In the genomic region with DNA sequence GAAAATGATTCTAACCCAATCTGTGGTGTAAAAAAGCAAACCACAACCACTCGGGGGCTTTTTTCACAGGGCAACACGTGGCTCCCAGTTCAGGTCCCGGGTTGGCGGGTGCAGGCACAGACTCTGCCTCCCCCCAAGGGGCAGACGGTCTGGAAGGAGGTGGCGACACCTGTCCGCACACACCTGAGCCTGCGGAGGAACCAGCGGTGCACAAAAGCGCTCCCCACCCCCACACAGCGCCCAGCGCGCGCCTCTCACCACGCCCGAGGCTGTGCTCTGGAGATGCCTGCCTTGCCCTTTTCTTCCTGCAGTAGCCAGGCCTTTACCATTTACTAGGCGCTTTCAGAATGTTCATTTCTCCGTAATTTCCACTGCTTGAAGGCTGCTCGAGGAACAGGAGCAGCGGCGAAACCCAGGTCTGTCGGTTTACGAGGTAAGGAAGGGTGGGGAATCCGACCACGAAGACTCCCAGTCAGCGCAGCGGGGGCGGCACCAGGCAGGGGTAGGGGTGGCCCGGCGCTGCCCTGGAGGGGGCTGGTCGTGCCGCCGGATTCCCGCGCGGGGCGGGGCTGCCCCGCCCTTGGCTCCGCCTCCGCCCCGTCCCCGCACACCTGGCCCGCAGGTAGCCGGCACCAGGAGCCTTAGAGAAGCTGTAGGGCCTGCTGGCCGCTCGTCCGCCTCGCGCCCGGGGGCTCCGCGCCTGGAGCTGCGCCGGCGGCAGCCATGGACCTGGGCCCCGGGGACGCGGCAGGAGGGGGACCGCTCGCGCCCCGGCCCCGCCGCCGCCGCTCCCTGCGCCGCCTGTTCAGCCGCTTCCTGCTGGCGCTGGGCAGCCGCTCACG, we compare ENCODE assay signal across 8 cellular contexts. TPM values are rescaled to one million over a fixed set of nuclear protein-coding genes. Genes with fewer than 3 reads are reported as not detected.
DNase-seq lines count a peak whose midpoint lies in the region; ATAC-seq and TF ChIP-seq lines count a peak whose summit lies in the region.

A gene with protein sequence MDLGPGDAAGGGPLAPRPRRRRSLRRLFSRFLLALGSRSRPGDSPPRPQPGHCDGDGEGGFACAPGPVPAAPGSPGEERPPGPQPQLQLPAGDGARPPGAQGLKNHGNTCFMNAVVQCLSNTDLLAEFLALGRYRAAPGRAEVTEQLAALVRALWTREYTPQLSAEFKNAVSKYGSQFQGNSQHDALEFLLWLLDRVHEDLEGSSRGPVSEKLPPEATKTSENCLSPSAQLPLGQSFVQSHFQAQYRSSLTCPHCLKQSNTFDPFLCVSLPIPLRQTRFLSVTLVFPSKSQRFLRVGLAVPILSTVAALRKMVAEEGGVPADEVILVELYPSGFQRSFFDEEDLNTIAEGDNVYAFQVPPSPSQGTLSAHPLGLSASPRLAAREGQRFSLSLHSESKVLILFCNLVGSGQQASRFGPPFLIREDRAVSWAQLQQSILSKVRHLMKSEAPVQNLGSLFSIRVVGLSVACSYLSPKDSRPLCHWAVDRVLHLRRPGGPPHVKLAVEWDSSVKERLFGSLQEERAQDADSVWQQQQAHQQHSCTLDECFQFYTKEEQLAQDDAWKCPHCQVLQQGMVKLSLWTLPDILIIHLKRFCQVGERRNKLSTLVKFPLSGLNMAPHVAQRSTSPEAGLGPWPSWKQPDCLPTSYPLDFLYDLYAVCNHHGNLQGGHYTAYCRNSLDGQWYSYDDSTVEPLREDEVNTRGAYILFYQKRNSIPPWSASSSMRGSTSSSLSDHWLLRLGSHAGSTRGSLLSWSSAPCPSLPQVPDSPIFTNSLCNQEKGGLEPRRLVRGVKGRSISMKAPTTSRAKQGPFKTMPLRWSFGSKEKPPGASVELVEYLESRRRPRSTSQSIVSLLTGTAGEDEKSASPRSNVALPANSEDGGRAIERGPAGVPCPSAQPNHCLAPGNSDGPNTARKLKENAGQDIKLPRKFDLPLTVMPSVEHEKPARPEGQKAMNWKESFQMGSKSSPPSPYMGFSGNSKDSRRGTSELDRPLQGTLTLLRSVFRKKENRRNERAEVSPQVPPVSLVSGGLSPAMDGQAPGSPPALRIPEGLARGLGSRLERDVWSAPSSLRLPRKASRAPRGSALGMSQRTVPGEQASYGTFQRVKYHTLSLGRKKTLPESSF (plus strand): TSS at position 608 of the 842 bp plus-strand sequence. CDS start 116 bp downstream, at position 724.

- no peaks in the 10 kb centered on the region for H4K20me1 ChIP-seq in HCT116 (ENCODE audit: insufficient read depth)

- H3K9ac ChIP-seq in HCT116 (ENCODE audit: low read length) (peak within 1 kb of the TSS; percentile 78), mesenchymal stem cell (ENCODE audit: low read length) (peak within 1 kb of the TSS; percentile 41)

- H3K4ac ChIP-seq in mesenchymal stem cell (ENCODE audit: low read depth in 1 of 2, low read length in 2 of 2) = peak within 1 kb of the TSS; percentile 62 to 84

- POLR2A ChIA-PET in Caco-2 (lab: Charles Lee) = no interaction called here
- POLR2A ChIA-PET in HCT116 (lab: Charles Lee) = no interaction called here

- peak within 1 kb of the TSS; percentile 81 for H2BK120ac ChIP-seq in mesenchymal stem cell (ENCODE audit: low read depth, low read length)

- DNase-seq in Caco-2 (peak; percentile 64 to 75), HCT116 (ENCODE audit: low read depth, low spot score) (peak; percentile 32), SJSA1 (ENCODE audit: low read depth in 1 of 2, low spot score in 2 of 2) (peak; percentile 51 to 68), coronary artery (ENCODE audit: low spot score) (no peak), mesenchymal stem cell (peak; percentile 50), thoracic aorta (ENCODE audit: low spot score) (no peak), sciatic nerve (ENCODE audit: low spot score) (no peak)
- no peak for DNase-seq in activated CD4-positive, CD25-positive, alpha-beta regulatory T cell treated with anti-CD3 and anti-CD28 coated beads, Interleukin-2, amount 50 U/mL, for 72 hours

- peak within 1 kb of the TSS; percentile 79 for H3K27ac Mint-ChIP-seq in Caco-2 (ENCODE audit: unreplicated experiment)

- CTCF ChIA-PET in Caco-2 (lab: Charles Lee) = interaction anchor here (0.9 kb wide), 1 partner anchor 24 kb away, joined by 3 read pairs; no protein-coding TSS in a partner anchor
- CTCF ChIA-PET in HCT116 (lab: Charles Lee) = no interaction called here

- TF ChIP-seq CTCF in Caco-2 (IDR thresholded peaks at IDR 0.05; ENCODE audit: insufficient read depth in 1 of 2, low read depth in 1 of 2, low read length in 1 of 2, severe bottlenecking in 1 of 2, unreplicated experiment in 1 of 2) = no peak
- TF ChIP-seq CTCF in HCT116 (IDR thresholded peaks at IDR 0.05 in 2 of 3, conservative IDR thresholded peaks at IDR 0.05 in 1 of 3; ENCODE audit: borderline replicate concordance in 1 of 3, insufficient read depth in 1 of 3, low read depth in 2 of 3, low read length in 2 of 3) = no peak
- TF ChIP-seq CTCF in coronary artery (IDR thresholded peaks at IDR 0.05) = no peak
- TF ChIP-seq CTCF in thoracic aorta (IDR thresholded peaks at IDR 0.05) = no peak

- peak within 1 kb of the TSS; percentile 94 for H3K27ac ChIP-seq in HCT116 (ENCODE audit: low read depth, low read length)
- H3K27ac ChIP-seq in SJSA1 = peak within 1 kb of the TSS; percentile 57
- H3K27ac ChIP-seq in coronary artery = no peak within 1 kb of the TSS
- peak within 1 kb of the TSS; percentile 86 for H3K27ac ChIP-seq in mesenchymal stem cell (ENCODE audit: low read length, poor library complexity, severe bottlenecking)
- H3K27ac ChIP-seq in thoracic aorta = no peak within 1 kb of the TSS

- H3K9me3 Mint-ChIP-seq in Caco-2 (ENCODE audit: unreplicated experiment) = no peaks in the 10 kb centered on the region

- H3K4me2 ChIP-seq in HCT116 (ENCODE audit: low read length) = peak within 1 kb of the TSS; percentile 90
- H3K4me2 ChIP-seq in mesenchymal stem cell (ENCODE audit: low read length, poor library complexity, severe bottlenecking) = peak within 1 kb of the TSS; percentile 62

- peak within 1 kb of the TSS; percentile 90 for H3K4me3 Mint-ChIP-seq in Caco-2 (ENCODE audit: unreplicated experiment)

- peak within 1 kb of the TSS; percentile 78 for H4K8ac ChIP-seq in mesenchymal stem cell (ENCODE audit: low read length)

- H3K27me3 ChIP-seq in Caco-2 (replicated peaks; ENCODE audit: control insufficient read depth, insufficient read depth, low read length) (no peaks in the 10 kb centered on the region), HCT116 (ENCODE audit: insufficient read depth, low read length) (no peaks in the 10 kb centered on the region), SJSA1 (replicated peaks) (no peaks in the 10 kb centered on the region), mesenchymal stem cell (ENCODE audit: control insufficient read depth in 1 of 2, insufficient read depth in 1 of 2, low read length in 2 of 2) (peaks cover 0 to 32% of the 10 kb centered on the region in 2 experiments), thoracic aorta (replicated peaks; ENCODE audit: insufficient read depth) (peaks cover 6% of the 10 kb centered on the region)

- BruUV-seq in Caco-2 (replicated peaks; lab: Mats Ljungman, UMichigan) (TSS peak; percentile 67), HCT116 (replicated peaks; lab: Mats Ljungman, UMichigan) (TSS peak; percentile 82)

- peaks cover 2% of the 10 kb centered on the region for H3K79me1 ChIP-seq in mesenchymal stem cell (replicated peaks; ENCODE audit: low read length, poor library complexity, severe bottlenecking)

- no peak; the same call in 1 of the 2 replicates for TF ChIP-seq RAD21 in HCT116 (IDR thresholded peaks at IDR 0.05; ENCODE audit: low read depth)

- peak within 1 kb of the TSS; percentile 52 for H4K91ac ChIP-seq in mesenchymal stem cell (ENCODE audit: low read length)

- no peak within 1 kb of the TSS for H2AK5ac ChIP-seq in mesenchymal stem cell (ENCODE audit: low read length, severe bottlenecking)

- intact Hi-C loops in Caco-2 (cut with micrococcal nuclease; ENCODE audit: unreplicated experiment) = loop anchor here (2.0 kb wide), 1 partner anchor 68 kb away; a partner anchor contains a TSS
- intact Hi-C loops in HCT116 (cut with micrococcal nuclease) = loop anchor here (1.0 to 2.0 kb wide), 2 partner anchors 31 to 68 kb away; a partner anchor contains a TSS
- intact Hi-C loops in sciatic nerve (cut with DNase I) = no loop called here

- H3K4me1 ChIP-seq in Caco-2 = peaks cover 20% of the 10 kb centered on the region
- peaks cover 37 to 51% of the 10 kb centered on the region in 2 experiments for H3K4me1 ChIP-seq in HCT116 (ENCODE audit: control insufficient read depth in 1 of 2, insufficient read depth in 2 of 2, low read length in 2 of 2)
- peaks cover 42% of the 10 kb centered on the region for H3K4me1 ChIP-seq in SJSA1 (replicated peaks)
- H3K4me1 ChIP-seq in mesenchymal stem cell (ENCODE audit: control insufficient read depth, insufficient read depth, low read depth, low read length) = peaks cover 6% of the 10 kb centered on the region
- peaks cover 12 to 21% of the 10 kb centered on the region in 2 donors for H3K4me1 ChIP-seq in thoracic aorta (ENCODE audit: control insufficient read depth in 1 of 2, low read depth in 2 of 2)

- 0% methylated on average over 48 of the region's 72 CpGs for WGBS in mesenchymal stem cell

- H3K36me3 Mint-ChIP-seq in Caco-2 (ENCODE audit: insufficient read depth, unreplicated experiment) = no peaks in the 10 kb centered on the region

- ATAC-seq in HCT116 = peak; percentile 83
- no peak for ATAC-seq in thoracic aorta (ENCODE audit: insufficient number of reproducible peaks, low FRiP score, low read depth)
- ATAC-seq in sciatic nerve = no peak

- peak within 1 kb of the TSS; percentile 85 for H2BK5ac ChIP-seq in mesenchymal stem cell (ENCODE audit: low read depth, low read length, poor library complexity, severe bottlenecking)

- H2AFZ ChIP-seq in HCT116 (ENCODE audit: low read depth, low read length, poor library complexity, severe bottlenecking) (peak within 1 kb of the TSS; percentile 75), mesenchymal stem cell (ENCODE audit: low read depth, low read length) (peak within 1 kb of the TSS; percentile 91)

- no peak for TF ChIP-seq POLR2A in HCT116 (IDR thresholded peaks at IDR 0.05; ENCODE audit: borderline replicate concordance, extremely low read depth, insufficient read depth, insufficient read length)

- H3K14ac ChIP-seq in mesenchymal stem cell (ENCODE audit: low read length in 2 of 2) = peak within 1 kb of the TSS in 1 of 2 experiments; percentile 90

- H3K9me3 ChIP-seq in Caco-2 = no peaks in the 10 kb centered on the region
- no peaks in the 10 kb centered on the region for H3K9me3 ChIP-seq in HCT116 (ENCODE audit: control insufficient read depth in 1 of 2, insufficient read depth in 1 of 2, low read depth in 1 of 2, low read length in 2 of 2)
- H3K9me3 ChIP-seq in SJSA1 (replicated peaks) = 0 out of 2 replicates have a peak, but pooled peaks cover 3% of the 10 kb centered on the region
- H3K9me3 ChIP-seq in mesenchymal stem cell (ENCODE audit: control insufficient read depth, low read length) = no peaks in the 10 kb centered on the region
- H3K9me3 ChIP-seq in thoracic aorta = no peaks in the 10 kb centered on the region

- peak within 1 kb of the TSS; percentile 1 to 55 for H2BK12ac ChIP-seq in mesenchymal stem cell (ENCODE audit: low read length in 2 of 2)

- H3K9me2 ChIP-seq in HCT116 (ENCODE audit: insufficient read depth) = no peaks in the 10 kb centered on the region

- H3K18ac ChIP-seq in mesenchymal stem cell (ENCODE audit: low read depth in 1 of 2, low read length in 2 of 2) = peak within 1 kb of the TSS; percentile 77 to 91

- H3K4me3 ChIP-seq in Caco-2 (ENCODE audit: low read depth, low read length) = peak within 1 kb of the TSS; percentile 58
- H3K4me3 ChIP-seq in HCT116 (replicated peaks in 1 of 2; ENCODE audit: low read depth in 1 of 2, low read length in 2 of 2) = peak within 1 kb of the TSS; percentile 71 to 75
- peak within 1 kb of the TSS; percentile 83 for H3K4me3 ChIP-seq in SJSA1
- H3K4me3 ChIP-seq in coronary artery = peak within 1 kb of the TSS; percentile 72
- peak within 1 kb of the TSS; percentile 70 to 85 for H3K4me3 ChIP-seq in mesenchymal stem cell (ENCODE audit: insufficient read depth in 1 of 2, low read depth in 1 of 2, low read length in 2 of 2)
- H3K4me3 ChIP-seq in thoracic aorta = peak within 1 kb of the TSS; percentile 66

- RAD21 ChIA-PET in HCT116 (lab: Charles Lee; ENCODE audit: low non-redundant PET in 1 of 2, low total read pairs in 2 of 2, uncharacterized antibody in 2 of 2, unreplicated experiment in 2 of 2) = interaction anchor here in 1 of 2 experiments (1.2 kb wide), 1 partner anchor 68 kb away, joined by 3 read pairs; no protein-coding TSS in a partner anchor

- H3K27me3 Mint-ChIP-seq in Caco-2 (ENCODE audit: insufficient read depth, unreplicated experiment) = no peaks in the 10 kb centered on the region

- peaks cover 11% of the 10 kb centered on the region for H3K79me2 ChIP-seq in HCT116 (ENCODE audit: insufficient read depth, low read length)

- no peaks in the 10 kb centered on the region for H3K36me3 ChIP-seq in Caco-2 (ENCODE audit: control insufficient read depth, insufficient read depth, low read length)
- no peaks in the 10 kb centered on the region for H3K36me3 ChIP-seq in HCT116 (ENCODE audit: control insufficient read depth in 1 of 2, insufficient read depth in 2 of 2, low read length in 2 of 2)
- H3K36me3 ChIP-seq in SJSA1 = no peaks in the 10 kb centered on the region
- no peaks in the 10 kb centered on the region for H3K36me3 ChIP-seq in mesenchymal stem cell (ENCODE audit: control insufficient read depth in 1 of 2, insufficient read depth in 2 of 2, low read depth in 1 of 2, low read length in 2 of 2)
- no peaks in the 10 kb centered on the region for H3K36me3 ChIP-seq in thoracic aorta

- H3K23ac ChIP-seq in mesenchymal stem cell (ENCODE audit: low read length in 2 of 2) = peak within 1 kb of the TSS in 1 of 2 experiments; percentile 60

- peaks cover 12% of the 10 kb centered on the region for H3K4me1 Mint-ChIP-seq in Caco-2 (ENCODE audit: low read depth, unreplicated experiment)

- H2BK15ac ChIP-seq in mesenchymal stem cell (ENCODE audit: low read depth, poor library complexity, severe bottlenecking) = peak within 1 kb of the TSS; percentile 94

RNA-seq across cellular contexts. Expression of the gene that starts here (rescaled TPM):
- total RNA-seq in Caco-2 (2022) (6.0 and 6.5 TPM in 2 replicates), HCT116 (2021; ENCODE audit: unreplicated experiment) (8.0 TPM), thoracic aorta (under 1 TPM in 1 of 2 donors, not detected in 1; 0.21 TPM), sciatic nerve (0.18 TPM)
- polyA plus RNA-seq in HCT116 (2012) = 5.0 and 5.2 TPM in 2 replicates
- total RNA-seq in SJSA1 (2014; rRNA removed; shearing (Covaris generic)) = 2.1 and 2.9 TPM in 2 replicates
- 1.4 TPM for polyA plus RNA-seq in mesenchymal stem cell (2013, experiment 1 of 2)
- polyA plus RNA-seq in mesenchymal stem cell (2013, experiment 2 of 2) = 1.5 TPM

Comparison
In these comparisons a context has a peak if more than half of its experiments do, and no peak if none do; other contexts are left out.
1. DNase-seq: peak in Caco-2 (2 of 2), HCT116 (single experiment), SJSA1 (2 of 2) and mesenchymal stem cell (single experiment); none in coronary artery (single experiment), thoracic aorta (single experiment), activated CD4-positive, CD25-positive, alpha-beta regulatory T cell treated with anti-CD3 and anti-CD28 coated beads, Interleukin-2, amount 50 U/mL, for 72 hours (single experiment) and sciatic nerve (single experiment).
2. H3K27ac ChIP-seq: peak in HCT116 (single experiment), SJSA1 (single experiment) and mesenchymal stem cell (single experiment); none in coronary artery (0 of 2) and thoracic aorta (0 of 2).
3. Peak in every context shown above with its lines, with median percentiles within 50 percentile points of each other: H3K4me3 ChIP-seq.